Comparison of ENCODE assay signal across 22 cellular contexts in genomic region chr6:17267586-17267985, GRCh38. TPM values are rescaled to one million over a fixed set of nuclear protein-coding genes. Genes with fewer than 3 reads are reported as not detected.
DNase-seq lines count a peak whose midpoint lies in the region; ATAC-seq and TF ChIP-seq lines count a peak whose summit lies in the region.
"Had no signal": no experiment of that assay in that cellular context is flagged by ENCODE, and none has a peak within 500 bp of the region (broad histone marks: within the 10 kb centered on the region; RNA-seq: fewer than 3 reads in every experiment).

No MANE protein-coding gene starts in this region.

- POLR2A ChIA-PET in MCF 10A (lab: Yijun Ruan, JAX) = no interaction called here
- POLR2A ChIA-PET in activated CD8-positive, alpha-beta T cell treated with anti-CD3 and anti-CD28 coated beads, Interleukin-2, amount 10 ng/mL, durations not matched to agents 7 days and 5 days (lab: Charles Lee) = no interaction called here

- no peak for TF ChIP-seq CTCF in MCF 10A (IDR thresholded peaks at IDR 0.05; ENCODE audit: unreplicated experiment)
- TF ChIP-seq CTCF in breast epithelium (IDR thresholded peaks at IDR 0.05) = no peak
- no peak for TF ChIP-seq CTCF in epithelial cell of esophagus (IDR thresholded peaks at IDR 0.05; ENCODE audit: insufficient read depth, low read depth, low read length, missing control alignments)

- H3K27me3 Mint-ChIP-seq in MCF 10A (ENCODE audit: insufficient read depth, unreplicated experiment) = no peaks in the 10 kb centered on the region
- H3K27me3 Mint-ChIP-seq in activated CD8-positive, alpha-beta T cell treated with anti-CD3 and anti-CD28 coated beads, Interleukin-2, amount 10 ng/mL, durations not matched to agents 7 days and 5 days (ENCODE audit: low read depth) = no peaks in the 10 kb centered on the region

- H3K36me3 Mint-ChIP-seq in MCF 10A (ENCODE audit: insufficient read depth, unreplicated experiment) = no peaks in the 10 kb centered on the region
- no peaks in the 10 kb centered on the region for H3K36me3 Mint-ChIP-seq in stimulated activated effector memory CD8-positive, alpha-beta T cell treated with anti-CD3 and anti-CD28 coated beads, Interleukin-12 subunit alpha, Interleukin-12 subunit beta, amount 100 ng/mL, for 72 hours
- no peaks in the 10 kb centered on the region for H3K36me3 Mint-ChIP-seq in activated CD8-positive, alpha-beta T cell treated with anti-CD3 and anti-CD28 coated beads, Interleukin-2, amount 10 ng/mL, durations not matched to agents 7 days and 5 days (ENCODE audit: low read depth)
- H3K36me3 Mint-ChIP-seq: CD4-positive, alpha-beta memory T cell had no signal

- DNase-seq in MCF 10A (ENCODE audit: unreplicated experiment) (no peak), breast epithelium (ENCODE audit: low spot score in 2 of 2) (no peak), OCI-M1 (lab: John Stamatoyannopoulos, UW) (peak; percentile 29), epithelial cell of esophagus (ENCODE audit: low read depth) (peak; percentile 3), COLO668 (lab: John Stamatoyannopoulos, UW; ENCODE audit: unreplicated experiment) (no peak)
- DNase-seq in stimulated activated effector memory CD8-positive, alpha-beta T cell treated with anti-CD3 and anti-CD28 coated beads, Interleukin-12 subunit alpha, Interleukin-12 subunit beta, amount 100 ng/mL, for 72 hours (ENCODE audit: low spot score in 2 of 2) = no peak
- DNase-seq in activated CD8-positive, alpha-beta T cell treated with anti-CD3 and anti-CD28 coated beads, Interleukin-2, amount 10 ng/mL, durations not matched to agents 7 days and 5 days = no peak
- DNase-seq: ACHN; CD4-positive, alpha-beta memory T cell; DND-41; GF-D8; KG1; MV-4-11; NCI-H1417; NCI-H187; NCI-H2107; NCI-H446 treated with DMSO at 0.1 percent for 48 hours; NCI-H526 treated with DMSO at 0.1 percent for 48 hours; PC-9 had no signal

- no peak overlapping the region for H3K27ac ChIP-seq in breast epithelium
- H3K27ac ChIP-seq: 22Rv1; BLaER1 treated with 17β-estradiol and CSF1 and Interleukin-3, amounts not matched to agents 10 nM and 100 nM; PC-9 had no signal

- H3K4me3 ChIP-seq in breast epithelium (no peak overlapping the region), epithelial cell of esophagus (ENCODE audit: low read length) (no peak overlapping the region)
- H3K4me3 ChIP-seq: BLaER1 treated with 17β-estradiol and CSF1 and Interleukin-3, amounts not matched to agents 10 nM and 100 nM; PC-9 had no signal

- H3K27ac Mint-ChIP-seq in MCF 10A (ENCODE audit: low read depth, unreplicated experiment) = peak overlapping the region; percentile 66
- no peak overlapping the region for H3K27ac Mint-ChIP-seq in stimulated activated effector memory CD8-positive, alpha-beta T cell treated with anti-CD3 and anti-CD28 coated beads, Interleukin-12 subunit alpha, Interleukin-12 subunit beta, amount 100 ng/mL, for 72 hours
- H3K27ac Mint-ChIP-seq in activated CD8-positive, alpha-beta T cell treated with anti-CD3 and anti-CD28 coated beads, Interleukin-2, amount 10 ng/mL, durations not matched to agents 7 days and 5 days = no peak overlapping the region
- H3K27ac Mint-ChIP-seq: CD4-positive, alpha-beta memory T cell had no signal

- CTCF ChIA-PET in MCF 10A (lab: Yijun Ruan, JAX) = interaction anchor here (0.6 kb wide), 1 partner anchor 18 kb away, joined by 3 read pairs; no protein-coding TSS in a partner anchor
- CTCF ChIA-PET in activated CD8-positive, alpha-beta T cell treated with anti-CD3 and anti-CD28 coated beads, Interleukin-2, amount 10 ng/mL, durations not matched to agents 7 days and 5 days (lab: Charles Lee) = no interaction called here

- no TSS peak for BruUV-seq in MCF 10A (replicated peaks; lab: Mats Ljungman, UMichigan)

- no peaks in the 10 kb centered on the region for H3K27me3 ChIP-seq in breast epithelium
- H3K27me3 ChIP-seq: BLaER1 treated with 17β-estradiol and CSF1 and Interleukin-3, amounts not matched to agents 10 nM and 100 nM had no signal

- no peak for TF ChIP-seq POLR2A in breast epithelium (IDR thresholded peaks at IDR 0.05)

- intact Hi-C loops in MCF 10A (cut with micrococcal nuclease) = no loop called here
- intact Hi-C loops in breast epithelium (cut with DNase I; ENCODE audit: low total_unique reads) = no loop called here

- H3K4me1 ChIP-seq in breast epithelium = no peaks in the 10 kb centered on the region
- H3K4me1 ChIP-seq: BLaER1 treated with 17β-estradiol and CSF1 and Interleukin-3, amounts not matched to agents 10 nM and 100 nM had no signal

- H3K4me3 Mint-ChIP-seq in MCF 10A (ENCODE audit: unreplicated experiment) = no peak overlapping the region
- H3K4me3 Mint-ChIP-seq in stimulated activated effector memory CD8-positive, alpha-beta T cell treated with anti-CD3 and anti-CD28 coated beads, Interleukin-12 subunit alpha, Interleukin-12 subunit beta, amount 100 ng/mL, for 72 hours = no peak overlapping the region
- H3K4me3 Mint-ChIP-seq in activated CD8-positive, alpha-beta T cell treated with anti-CD3 and anti-CD28 coated beads, Interleukin-2, amount 10 ng/mL, durations not matched to agents 7 days and 5 days = no peak overlapping the region
- H3K4me3 Mint-ChIP-seq: CD4-positive, alpha-beta memory T cell had no signal

- ATAC-seq in stimulated activated effector memory CD8-positive, alpha-beta T cell treated with anti-CD3 and anti-CD28 coated beads, Interleukin-12 subunit alpha, Interleukin-12 subunit beta, amount 100 ng/mL, for 72 hours = peak; percentile 34
- no peak for ATAC-seq in HG03342 (IDR thresholded peaks at IDR 0.05; ENCODE audit: unreplicated experiment)
- no peak for ATAC-seq in activated CD8-positive, alpha-beta T cell treated with anti-CD3 and anti-CD28 coated beads, Interleukin-2, amount 10 ng/mL, durations not matched to agents 7 days and 5 days

- H3K4me1 Mint-ChIP-seq in MCF 10A (ENCODE audit: insufficient read depth, unreplicated experiment) = peaks cover 14% of the 10 kb centered on the region
- H3K4me1 Mint-ChIP-seq in stimulated activated effector memory CD8-positive, alpha-beta T cell treated with anti-CD3 and anti-CD28 coated beads, Interleukin-12 subunit alpha, Interleukin-12 subunit beta, amount 100 ng/mL, for 72 hours = no peaks in the 10 kb centered on the region
- H3K4me1 Mint-ChIP-seq in activated CD8-positive, alpha-beta T cell treated with anti-CD3 and anti-CD28 coated beads, Interleukin-2, amount 10 ng/mL, durations not matched to agents 7 days and 5 days (ENCODE audit: low read depth) = no peaks in the 10 kb centered on the region
- H3K4me1 Mint-ChIP-seq: CD4-positive, alpha-beta memory T cell had no signal

- H3K36me3 ChIP-seq in breast epithelium = no peaks in the 10 kb centered on the region
- H3K36me3 ChIP-seq: BLaER1 treated with 17β-estradiol and CSF1 and Interleukin-3, amounts not matched to agents 10 nM and 100 nM had no signal

- no peaks in the 10 kb centered on the region for H3K9me3 ChIP-seq in breast epithelium

- no peaks in the 10 kb centered on the region for H3K9me3 Mint-ChIP-seq in MCF 10A (ENCODE audit: unreplicated experiment)
- no peaks in the 10 kb centered on the region for H3K9me3 Mint-ChIP-seq in stimulated activated effector memory CD8-positive, alpha-beta T cell treated with anti-CD3 and anti-CD28 coated beads, Interleukin-12 subunit alpha, Interleukin-12 subunit beta, amount 100 ng/mL, for 72 hours
- no peaks in the 10 kb centered on the region for H3K9me3 Mint-ChIP-seq in activated CD8-positive, alpha-beta T cell treated with anti-CD3 and anti-CD28 coated beads, Interleukin-2, amount 10 ng/mL, durations not matched to agents 7 days and 5 days (ENCODE audit: insufficient read depth)

RNA-seq across cellular contexts. Expression of gene RBM24, which starts 13.6 kb away (rescaled TPM):
- total RNA-seq in MCF 10A (2022) = not detected in 2 replicates
- 1 to 10 TPM; 1.3 to 2.5 (median 1.8) TPM for total RNA-seq in breast epithelium
- not detected for total RNA-seq in activated CD8-positive, alpha-beta T cell treated with anti-CD3 and anti-CD28 coated beads, Interleukin-2, amount 10 ng/mL, durations not matched to agents 7 days and 5 days
- total RNA-seq: CD4-positive, alpha-beta memory T cell had no signal

Comparison
In these comparisons a context has a peak if more than half of its experiments do, and no peak if none do; other contexts are left out.
1. DNase-seq: peak in OCI-M1 (single experiment) and epithelial cell of esophagus (single experiment); none in MCF 10A (single experiment), breast epithelium (0 of 2), stimulated activated effector memory CD8-positive, alpha-beta T cell treated with anti-CD3 and anti-CD28 coated beads, Interleukin-12 subunit alpha, Interleukin-12 subunit beta, amount 100 ng/mL, for 72 hours (0 of 2), COLO668 (single experiment) and activated CD8-positive, alpha-beta T cell treated with anti-CD3 and anti-CD28 coated beads, Interleukin-2, amount 10 ng/mL, durations not matched to agents 7 days and 5 days (single experiment).